Comparison of ENCODE assay signal across 35 cellular contexts in the genomic region with DNA sequence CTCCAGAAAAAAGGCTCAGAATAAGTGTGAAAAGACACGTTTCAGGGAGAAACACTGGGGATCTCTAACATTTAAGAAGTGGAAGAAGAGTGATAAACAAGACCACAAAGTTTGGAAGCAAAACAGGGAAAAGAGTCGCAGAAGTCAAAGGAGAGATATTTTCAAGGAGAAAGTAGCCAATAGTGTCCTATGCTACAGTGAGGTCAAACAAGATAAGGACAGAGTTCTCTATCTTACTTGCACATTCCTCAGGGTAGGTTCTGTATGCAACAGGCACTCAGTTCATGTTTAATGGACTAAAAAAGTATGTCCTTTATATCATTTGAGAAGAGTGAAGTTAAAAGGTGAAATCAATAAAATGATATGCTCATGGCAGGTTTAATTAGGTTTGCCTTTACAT.
"Had no signal": no experiment of that assay in that cellular context is flagged by ENCODE, and none has a peak within 500 bp of the region (broad histone marks: within the 10 kb centered on the region; RNA-seq: fewer than 3 reads in every experiment).

No MANE protein-coding gene starts in this region.

- H3K4me3 Mint-ChIP-seq: activated B cell treated with CpG ODN at 0.5 μM for 24 hours; activated CD8-positive, alpha-beta memory T cell treated with anti-CD3 and anti-CD28 coated beads, Interleukin-2, amount 10 ng/mL, durations not matched to agents 7 days and 5 days; activated CD8-positive, alpha-beta T cell treated with anti-CD3 and anti-CD28 coated beads, Interleukin-2, amount 10 ng/mL, durations not matched to agents 7 days and 5 days; activated naive CD4-positive, alpha-beta T cell treated with anti-CD3 and anti-CD28 coated beads for 36 hours; activated naive CD4-positive, alpha-beta T cell treated with anti-CD3 and anti-CD28 coated beads, Interleukin-2, amount 50 U/mL, for 24 hours; activated naive CD8-positive, alpha-beta T cell treated with anti-CD3 and anti-CD28 coated beads for 36 hours; activated naive CD8-positive, alpha-beta T cell treated with anti-CD3 and anti-CD28 coated beads, Interleukin-2, amount 50 U/mL, for 24 hours; activated T-helper 1 cell treated with anti-CD3 and anti-CD28 coated beads, Interleukin-12 subunit alpha, Interleukin-12 subunit beta, Interleukin-2, Interleukin-4 antibody, amounts not matched to agents 30 ng/mL and 10 ng/mL and 1 ng/mL, durations not matched to agents 14 hours and 24 hours and 36 hours; effector memory CD8-positive, alpha-beta T cell; T-helper 17 cell; T-helper 2 cell treated with Interferon-gamma antibody and Interleukin-4, amounts not matched to agents 5 μg/mL and 100 μg/mL, for 36 hours had no signal

- H3K27ac Mint-ChIP-seq: activated B cell treated with CpG ODN at 0.5 μM for 24 hours; activated CD8-positive, alpha-beta memory T cell treated with anti-CD3 and anti-CD28 coated beads, Interleukin-2, amount 10 ng/mL, durations not matched to agents 7 days and 5 days; activated CD8-positive, alpha-beta T cell treated with anti-CD3 and anti-CD28 coated beads, Interleukin-2, amount 10 ng/mL, durations not matched to agents 7 days and 5 days; activated naive CD4-positive, alpha-beta T cell treated with anti-CD3 and anti-CD28 coated beads for 36 hours; activated naive CD4-positive, alpha-beta T cell treated with anti-CD3 and anti-CD28 coated beads, Interleukin-2, amount 50 U/mL, for 24 hours; activated naive CD8-positive, alpha-beta T cell treated with anti-CD3 and anti-CD28 coated beads for 36 hours; activated naive CD8-positive, alpha-beta T cell treated with anti-CD3 and anti-CD28 coated beads, Interleukin-2, amount 50 U/mL, for 24 hours; activated T-helper 1 cell treated with anti-CD3 and anti-CD28 coated beads, Interleukin-12 subunit alpha, Interleukin-12 subunit beta, Interleukin-2, Interleukin-4 antibody, amounts not matched to agents 30 ng/mL and 10 ng/mL and 1 ng/mL, durations not matched to agents 14 hours and 24 hours and 36 hours; activated T-helper 2 cell treated with anti-CD3 and anti-CD28 coated beads, Interferon-gamma antibody, Interleukin-2, Interleukin-4, amounts not matched to agents 10 μg/mL and 5 μg/mL and 100 μg/mL, durations not matched to agents 14 hours and 24 hours and 36 hours; effector memory CD8-positive, alpha-beta T cell; T-helper 17 cell; T-helper 2 cell treated with Interferon-gamma antibody and Interleukin-4, amounts not matched to agents 5 μg/mL and 100 μg/mL, for 36 hours had no signal

- H3K27me3 ChIP-seq: adrenal gland, body of pancreas, esophagus squamous epithelium, gastroesophageal sphincter, heart right ventricle had no signal

- DNase-seq: activated B cell treated with CpG ODN at 0.5 μM for 24 hours; activated CD4-positive, alpha-beta T cell treated with anti-CD3 and anti-CD28 coated beads for 48 hours; activated CD4-positive, alpha-beta T cell treated with anti-CD3 and anti-CD28 coated beads, Interleukin-2, amount 50 U/mL, for 1 hour; activated CD4-positive, alpha-beta T cell treated with anti-CD3 and anti-CD28 coated beads, Interleukin-2, amount 50 U/mL, for 48 hours; activated CD8-positive, alpha-beta memory T cell treated with anti-CD3 and anti-CD28 coated beads, Interleukin-2, amount 10 ng/mL, durations not matched to agents 7 days and 5 days; activated CD8-positive, alpha-beta memory T cell treated with anti-CD3 and anti-CD28 coated beads, Interleukin-2, amount 50 U/mL, for 4 hours; activated CD8-positive, alpha-beta T cell treated with anti-CD3 and anti-CD28 coated beads, Interleukin-2, amount 10 ng/mL, durations not matched to agents 7 days and 5 days; activated effector memory CD4-positive, alpha-beta T cell treated with anti-CD3 and anti-CD28 coated beads, Interleukin-2, amount 50 U/mL, for 16 hours; activated naive CD4-positive, alpha-beta T cell treated with anti-CD3 and anti-CD28 coated beads for 36 hours; activated naive CD8-positive, alpha-beta T cell treated with anti-CD3 and anti-CD28 coated beads for 36 hours; activated naive CD8-positive, alpha-beta T cell treated with anti-CD3 and anti-CD28 coated beads, Interleukin-2, amount 50 U/mL, for 24 hours; activated T-cell treated with anti-CD3 and anti-CD28 coated beads, Interleukin-2, amount 50 U/mL, for 1 hour; activated T-cell treated with anti-CD3 and anti-CD28 coated beads, Interleukin-2, amount 50 U/mL, for 48 hours; adrenal gland; amygdala; aorta; body of pancreas; caudate nucleus; cortex of kidney; dermis blood vessel endothelial cell; effector CD4-positive, alpha-beta T cell; effector memory CD8-positive, alpha-beta T cell; esophagus squamous epithelium; foreskin melanocyte; heart right ventricle; T-helper 1 cell; T-helper 17 cell; T1000; WERI-Rb-1 had no signal

- H3K4me1 ChIP-seq: esophagus squamous epithelium, gastroesophageal sphincter, heart right ventricle had no signal

- H3K36me3 Mint-ChIP-seq: activated CD8-positive, alpha-beta memory T cell treated with anti-CD3 and anti-CD28 coated beads, Interleukin-2, amount 10 ng/mL, durations not matched to agents 7 days and 5 days; activated naive CD4-positive, alpha-beta T cell treated with anti-CD3 and anti-CD28 coated beads, Interleukin-2, amount 50 U/mL, for 24 hours; activated naive CD8-positive, alpha-beta T cell treated with anti-CD3 and anti-CD28 coated beads for 36 hours had no signal

- H3K27ac ChIP-seq: adrenal gland, body of pancreas, esophagus squamous epithelium, gastroesophageal sphincter, heart right ventricle, WERI-Rb-1 had no signal

- ATAC-seq: activated CD4-positive, CD25-positive, alpha-beta regulatory T cell treated with anti-CD3 and anti-CD28 coated beads, Interleukin-2, amount 50 U/mL, for 24 hours; activated CD8-positive, alpha-beta memory T cell treated with anti-CD3 and anti-CD28 coated beads, Interleukin-2, amount 10 ng/mL, durations not matched to agents 7 days and 5 days; activated CD8-positive, alpha-beta T cell treated with anti-CD3 and anti-CD28 coated beads, Interleukin-2, amount 10 ng/mL, durations not matched to agents 7 days and 5 days; activated naive CD8-positive, alpha-beta T cell treated with anti-CD3 and anti-CD28 coated beads, Interleukin-2, amount 50 U/mL, for 24 hours; body of pancreas; effector memory CD8-positive, alpha-beta T cell; gastroesophageal sphincter; heart right ventricle; T-helper 17 cell had no signal

- H3K36me3 ChIP-seq: adrenal gland, esophagus squamous epithelium, gastroesophageal sphincter, heart right ventricle, WERI-Rb-1 had no signal

- H3K4me3 ChIP-seq: adrenal gland, body of pancreas, esophagus squamous epithelium, gastroesophageal sphincter, heart right ventricle had no signal

- H3K27me3 Mint-ChIP-seq: effector memory CD8-positive, alpha-beta T cell; T-helper 17 cell had no signal

- H3K4me1 Mint-ChIP-seq: activated B cell treated with CpG ODN at 0.5 μM for 24 hours; activated CD8-positive, alpha-beta memory T cell treated with anti-CD3 and anti-CD28 coated beads, Interleukin-2, amount 10 ng/mL, durations not matched to agents 7 days and 5 days; activated naive CD4-positive, alpha-beta T cell treated with anti-CD3 and anti-CD28 coated beads, Interleukin-2, amount 50 U/mL, for 24 hours; activated naive CD8-positive, alpha-beta T cell treated with anti-CD3 and anti-CD28 coated beads for 36 hours; activated naive CD8-positive, alpha-beta T cell treated with anti-CD3 and anti-CD28 coated beads, Interleukin-2, amount 50 U/mL, for 24 hours; T-helper 17 cell had no signal

- H3K9me3 Mint-ChIP-seq: activated B cell treated with CpG ODN at 0.5 μM for 24 hours; activated naive CD4-positive, alpha-beta T cell treated with anti-CD3 and anti-CD28 coated beads for 36 hours; activated naive CD4-positive, alpha-beta T cell treated with anti-CD3 and anti-CD28 coated beads, Interleukin-2, amount 50 U/mL, for 24 hours; activated naive CD8-positive, alpha-beta T cell treated with anti-CD3 and anti-CD28 coated beads for 36 hours; activated T-helper 1 cell treated with anti-CD3 and anti-CD28 coated beads, Interleukin-12 subunit alpha, Interleukin-12 subunit beta, Interleukin-2, Interleukin-4 antibody, amounts not matched to agents 30 ng/mL and 10 ng/mL and 1 ng/mL, durations not matched to agents 14 hours and 24 hours and 36 hours; activated T-helper 2 cell treated with anti-CD3 and anti-CD28 coated beads, Interferon-gamma antibody, Interleukin-2, Interleukin-4, amounts not matched to agents 10 μg/mL and 5 μg/mL and 100 μg/mL, durations not matched to agents 14 hours and 24 hours and 36 hours; effector memory CD8-positive, alpha-beta T cell; T-helper 2 cell treated with Interferon-gamma antibody and Interleukin-4, amounts not matched to agents 5 μg/mL and 100 μg/mL, for 36 hours had no signal

- H3K9me3 ChIP-seq: adrenal gland, body of pancreas, esophagus squamous epithelium, gastroesophageal sphincter, heart right ventricle had no signal
